Comparison of ENCODE assay signal across 27 cellular contexts in the genomic region with DNA sequence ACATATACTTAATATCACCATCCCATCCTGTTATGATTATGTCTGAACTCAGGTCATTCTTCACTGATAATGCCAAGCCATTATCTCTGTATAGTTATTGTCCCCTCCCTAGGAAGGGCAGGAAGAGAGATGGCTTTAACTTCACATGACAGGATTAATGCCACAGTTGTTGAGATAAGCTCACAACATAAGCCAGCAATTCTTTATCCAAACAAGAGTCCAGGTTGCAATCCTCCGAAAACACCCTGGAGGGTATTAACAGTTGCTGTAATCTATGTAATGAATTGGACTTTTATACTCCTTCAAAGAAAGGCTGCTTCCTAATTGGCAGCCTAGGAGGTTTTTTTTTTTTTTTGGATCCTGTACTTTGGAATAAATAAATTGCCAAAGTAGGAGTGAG.
"Had no signal": no experiment of that assay in that cellular context is flagged by ENCODE, and none has a peak within 500 bp of the region (broad histone marks: within the 10 kb centered on the region; RNA-seq: fewer than 3 reads in every experiment).

No MANE protein-coding gene starts in this region.

- FAIRE-seq: TTC549 had no signal

- H3K27me3 ChIP-seq: breast epithelium had no signal

- H3K36me3 ChIP-seq: breast epithelium had no signal

- ATAC-seq: activated T-helper 17 cell treated with anti-CD3 and anti-CD28 coated beads, Interleukin-2, amount 50 U/mL, for 72 hours; Panc1; Right ventricle myocardium inferior had no signal

- DNase-seq: activated CD4-positive, alpha-beta memory T cell treated with anti-CD3 and anti-CD28 coated beads for 36 hours; activated CD4-positive, alpha-beta T cell treated with anti-CD3 and anti-CD28 coated beads, Interleukin-2, amount 10 ng/mL, durations not matched to agents 7 days and 5 days; activated CD4-positive, CD25-positive, alpha-beta regulatory T cell; activated CD8-positive, alpha-beta memory T cell treated with anti-CD3 and anti-CD28 coated beads for 24 hours; activated gamma-delta T cell; activated naive CD4-positive, alpha-beta T cell treated with anti-CD3 and anti-CD28 coated beads for 36 hours; activated T-cell treated with anti-CD3 and anti-CD28 coated beads for 4 hours; activated T-cell treated with anti-CD3 and anti-CD28 coated beads, Interleukin-2, amount 50 U/mL, for 48 hours; anterior cingulate cortex; caudate nucleus; Kasumi-1; KBM-7; NCI-H1105 treated with DMSO at 0.1 percent for 48 hours; NCI-H1436 treated with DMSO at 0.1 percent for 48 hours; NCI-H187; NCI-H446; NCI-H774; NK-92 treated with Interleukin-12 subunit alpha and Interleukin-12 subunit beta, amount 100 ng/mL, for 24 hours; OCI-M1; RPMI8226; T-helper 2 cell; T1000 had no signal

- H3K27ac ChIP-seq: breast epithelium had no signal

- H3K4me1 ChIP-seq: breast epithelium had no signal

- H3K9me3 ChIP-seq: breast epithelium had no signal

- H3K4me3 ChIP-seq: breast epithelium had no signal
